ENCODE assay signal across 10 cellular contexts in the genomic region with DNA sequence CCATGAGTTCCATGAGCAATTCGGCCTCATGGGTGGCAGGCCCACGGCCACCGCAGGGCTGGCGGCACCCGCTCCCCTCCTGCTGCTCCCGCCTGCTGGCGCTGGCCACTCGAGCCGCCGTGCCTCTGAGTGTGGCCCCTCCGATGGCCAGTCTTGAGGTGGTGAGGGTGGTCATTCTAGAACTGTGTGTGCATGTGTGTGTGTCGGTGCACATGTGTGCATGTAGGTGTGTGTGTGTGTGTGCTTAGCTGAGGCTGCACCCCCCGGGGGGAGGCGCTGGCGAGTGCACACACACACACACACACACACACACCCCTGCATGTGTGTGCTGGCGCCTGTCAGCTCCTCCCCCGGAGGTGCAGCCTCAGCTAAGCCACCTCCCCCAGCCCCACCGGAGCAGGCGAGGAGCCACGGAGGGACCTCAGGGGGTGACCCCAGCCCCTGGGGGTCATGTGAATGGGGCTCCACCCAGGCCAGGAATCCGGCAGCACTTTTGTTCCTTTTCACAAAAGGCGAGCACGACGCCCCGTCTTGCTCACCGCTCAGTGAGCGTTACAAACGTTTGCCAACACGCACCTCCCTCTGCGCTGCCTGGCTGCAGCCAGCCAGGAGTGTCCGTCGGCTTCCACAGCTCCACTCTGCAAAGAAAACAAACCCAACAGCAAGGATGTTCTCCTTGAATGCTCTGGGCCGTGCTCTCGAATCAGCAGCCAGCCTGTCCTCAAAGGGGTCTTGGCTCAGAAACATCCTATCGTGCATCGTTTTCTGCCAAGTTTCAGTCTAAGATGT. TPM values are rescaled to one million over a fixed set of nuclear protein-coding genes. Genes with fewer than 3 reads are reported as not detected.
DNase-seq lines count a peak whose midpoint lies in the region; ATAC-seq and TF ChIP-seq lines count a peak whose summit lies in the region.
"Had no signal": no experiment of that assay in that cellular context is flagged by ENCODE, and none has a peak within 500 bp of the region (broad histone marks: within the 10 kb centered on the region; RNA-seq: fewer than 3 reads in every experiment).

No MANE protein-coding gene starts in this region.

- no peak overlapping the region for H3K4me3 Mint-ChIP-seq in activated T-cell treated with anti-CD3 and anti-CD28 coated beads, Interleukin-2, amount 50 U/mL, for 72 hours

- no peak overlapping the region for H3K27ac Mint-ChIP-seq in activated T-cell treated with anti-CD3 and anti-CD28 coated beads, Interleukin-2, amount 50 U/mL, for 72 hours

- CTCF ChIA-PET in GM10248 (lab: Yijun Ruan, JAX): no interaction called here

- H3K9me3 ChIP-seq in breast epithelium (no peaks in the 10 kb centered on the region), upper lobe of right lung (no peaks in the 10 kb centered on the region)

- H3K36me3 Mint-ChIP-seq in activated T-cell treated with anti-CD3 and anti-CD28 coated beads, Interleukin-2, amount 50 U/mL, for 72 hours (ENCODE audit: insufficient read depth in 2 of 2): no peaks in the 10 kb centered on the region
- H3K36me3 Mint-ChIP-seq: CD4-positive, alpha-beta memory T cell had no signal

- H3K9me3 Mint-ChIP-seq in activated T-cell treated with anti-CD3 and anti-CD28 coated beads, Interleukin-2, amount 50 U/mL, for 72 hours: peaks cover 0 to 2% of the 10 kb centered on the region in 2 donors
- H3K9me3 Mint-ChIP-seq: CD4-positive, alpha-beta memory T cell had no signal

- H3K4me1 Mint-ChIP-seq in activated T-cell treated with anti-CD3 and anti-CD28 coated beads, Interleukin-2, amount 50 U/mL, for 72 hours (ENCODE audit: low read depth): no peaks in the 10 kb centered on the region

- DNase-seq in Right ventricle myocardium superior (peak; percentile 43), cardiac septum (ENCODE audit: low spot score) (no peak), breast epithelium (ENCODE audit: low spot score in 2 of 2) (no peak), left colon (no peak), upper lobe of right lung (no peak), GM10248 (ENCODE audit: extremely low spot score) (no peak), NCI-H2107 (lab: John Stamatoyannopoulos, UW) (no peak)
- no peak for DNase-seq in activated T-cell treated with anti-CD3 and anti-CD28 coated beads, Interleukin-2, amount 50 U/mL, for 72 hours
- DNase-seq: activated T-cell treated with anti-CD3 and anti-CD28 coated beads for 4 hours had no signal

- TF ChIP-seq POLR2A in breast epithelium (IDR thresholded peaks at IDR 0.05): no peak

- ATAC-seq in Right ventricle myocardium superior (ENCODE audit: poor library complexity) (no peak), left colon (peak; percentile 10), upper lobe of right lung (peak; percentile 2)
- ATAC-seq in activated T-cell treated with anti-CD3 and anti-CD28 coated beads, Interleukin-2, amount 50 U/mL, for 72 hours (replicated peaks in 1 of 2): no peak

- H3K27me3 ChIP-seq in breast epithelium (no peaks in the 10 kb centered on the region), upper lobe of right lung (peaks cover 18% of the 10 kb centered on the region)

- peaks cover 8 to 44% of the 10 kb centered on the region in 2 donors for H3K4me1 ChIP-seq in breast epithelium
- peaks cover 26% of the 10 kb centered on the region for H3K4me1 ChIP-seq in upper lobe of right lung

- intact Hi-C loops in Right ventricle myocardium superior (cut with DNase I): no loop called here
- intact Hi-C loops in cardiac septum (cut with DNase I): no loop called here
- intact Hi-C loops in breast epithelium (cut with DNase I; ENCODE audit: low total_unique reads): no loop called here
- intact Hi-C loops in left colon (cut with DNase I, micrococcal nuclease): no loop called here
- intact Hi-C loops in upper lobe of right lung (cut with DNase I): no loop called here

- no peaks in the 10 kb centered on the region for H3K36me3 ChIP-seq in breast epithelium
- no peaks in the 10 kb centered on the region for H3K36me3 ChIP-seq in upper lobe of right lung

- peak overlapping the region; percentile 26 to 29 for H3K27ac ChIP-seq in breast epithelium
- H3K27ac ChIP-seq in upper lobe of right lung: no peak overlapping the region

- peaks cover 9% of the 10 kb centered on the region for H3K27me3 Mint-ChIP-seq in activated T-cell treated with anti-CD3 and anti-CD28 coated beads, Interleukin-2, amount 50 U/mL, for 72 hours (ENCODE audit: low read depth)

- POLR2A ChIA-PET in GM10248 (lab: Yijun Ruan, JAX): no interaction called here

- H3K4me3 ChIP-seq in breast epithelium: peak overlapping the region in 2 of 3 donors; percentile 30 to 51
- no peak overlapping the region for H3K4me3 ChIP-seq in upper lobe of right lung

- TF ChIP-seq CTCF in breast epithelium (IDR thresholded peaks at IDR 0.05) (no peak), upper lobe of right lung (IDR thresholded peaks at IDR 0.05) (no peak), GM10248 (IDR thresholded peaks at IDR 0.05; ENCODE audit: control extremely low read depth, extremely low read depth, low read depth, missing control alignments) (no peak)

RNA-seq across cellular contexts. Expression of a gene that starts 29.9 kb away (rescaled TPM):
- total RNA-seq in Right ventricle myocardium superior: 22.2 TPM
- 28.1 TPM for total RNA-seq in cardiac septum
- 10 to 100 TPM; 19.8 to 40.0 (median 22.9) TPM for total RNA-seq in breast epithelium
- 10 to 100 TPM; 17.0 to 17.2 TPM for total RNA-seq in left colon
- 25.2 TPM for total RNA-seq in upper lobe of right lung
- total RNA-seq in activated T-cell treated with anti-CD3 and anti-CD28 coated beads, Interleukin-2, amount 50 U/mL, for 72 hours: 10 to 100 TPM; 15.9 to 18.6 TPM

RNA-seq across cellular contexts. Expression of a gene that starts 48.1 kb away (rescaled TPM):
- total RNA-seq in Right ventricle myocardium superior (0.19 TPM), cardiac septum (0.22 TPM), breast epithelium (under 1 TPM; 0.33 to 0.48 (median 0.44) TPM), left colon (1 to 10 TPM; 1.6 to 2.0 TPM), upper lobe of right lung (0.20 TPM)
- total RNA-seq in activated T-cell treated with anti-CD3 and anti-CD28 coated beads, Interleukin-2, amount 50 U/mL, for 72 hours: not detected

RNA-seq across cellular contexts. Expression of a gene that starts 54.5 kb away (rescaled TPM):
- 8.4 TPM for total RNA-seq in Right ventricle myocardium superior
- total RNA-seq in cardiac septum: 12.9 TPM
- total RNA-seq in breast epithelium: 10 to 100 TPM; 16.3 to 32.8 (median 28.2) TPM
- 10 to 100 TPM; 28.7 to 40.9 TPM for total RNA-seq in left colon
- 49.2 TPM for total RNA-seq in upper lobe of right lung
- total RNA-seq in activated T-cell treated with anti-CD3 and anti-CD28 coated beads, Interleukin-2, amount 50 U/mL, for 72 hours: 10 to 100 TPM; 11.8 to 13.9 TPM

Comparison
In these comparisons a context has a peak if more than half of its experiments do, and no peak if none do; other contexts are left out.
1. ATAC-seq: peak in left colon (single experiment) and upper lobe of right lung (single experiment); none in Right ventricle myocardium superior (single experiment) and activated T-cell treated with anti-CD3 and anti-CD28 coated beads, Interleukin-2, amount 50 U/mL, for 72 hours (0 of 2).